In the genomic region with DNA sequence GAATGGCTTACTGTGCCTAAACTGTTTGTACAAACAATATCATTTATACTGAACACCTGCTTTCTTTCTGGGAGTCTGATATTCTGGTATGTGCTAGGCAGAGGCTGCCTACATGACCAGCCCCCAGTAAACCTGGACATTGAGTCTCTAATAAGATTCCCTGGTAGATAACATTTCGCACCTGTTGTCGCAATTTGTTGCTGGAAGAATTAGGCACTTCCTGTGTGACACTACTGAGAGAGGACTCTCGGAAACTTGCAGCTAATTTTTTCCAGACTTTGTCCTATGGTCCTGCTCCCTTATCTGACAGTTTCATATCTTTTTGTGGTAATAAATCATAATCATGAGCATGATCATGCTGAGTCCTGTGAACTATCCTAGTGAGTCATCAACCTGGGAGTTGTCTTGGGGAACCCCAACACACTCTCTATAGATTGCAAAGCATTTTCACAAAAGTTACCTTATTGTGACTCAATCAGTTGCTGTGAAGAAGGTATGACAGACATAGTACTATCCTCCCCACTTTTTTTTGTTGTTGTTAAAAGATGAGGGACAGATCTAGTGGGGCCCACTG, we compare ENCODE assay signal across 23 cellular contexts.
DNase-seq lines count a peak whose midpoint lies in the region; ATAC-seq, FAIRE-seq and TF ChIP-seq lines count a peak whose summit lies in the region.
"Had no signal": no experiment of that assay in that cellular context is flagged by ENCODE, and none has a peak within 500 bp of the region (broad histone marks: within the 10 kb centered on the region; RNA-seq: fewer than 3 reads in every experiment).

No MANE protein-coding gene starts in this region.

- H3K4me3 Mint-ChIP-seq in activated T-helper 17 cell treated with anti-CD3 and anti-CD28 coated beads, Interleukin-2, amount 50 U/mL, for 72 hours, result no peak overlapping the region
- H3K4me3 Mint-ChIP-seq: activated naive CD8-positive, alpha-beta T cell treated with anti-CD3 and anti-CD28 coated beads, Interleukin-2, amount 10 ng/mL, durations not matched to agents 7 days and 5 days; CD4-positive, CD25-positive, alpha-beta regulatory T cell; naive thymus-derived CD4-positive, alpha-beta T cell had no signal

- H2AFZ ChIP-seq in keratinocyte (ENCODE audit: control insufficient read depth, low read length), result no peak overlapping the region

- WGBS in right lobe of liver (ENCODE audit: insufficient coverage, low coverage, low lambda C conversion rate, missing lambda C conversion rate), result no CpG with 5 or more reads among the region's 3 CpGs

- H3K27ac Mint-ChIP-seq in activated T-helper 17 cell treated with anti-CD3 and anti-CD28 coated beads, Interleukin-2, amount 50 U/mL, for 72 hours, result no peak overlapping the region
- H3K27ac Mint-ChIP-seq: activated naive CD8-positive, alpha-beta T cell treated with anti-CD3 and anti-CD28 coated beads, Interleukin-2, amount 10 ng/mL, durations not matched to agents 7 days and 5 days; CD4-positive, CD25-positive, alpha-beta regulatory T cell; naive thymus-derived CD4-positive, alpha-beta T cell had no signal

- H3K27me3 ChIP-seq in keratinocyte (ENCODE audit: control insufficient read depth, extremely low read depth, insufficient read depth, low read length) (no peaks in the 10 kb centered on the region), right lobe of liver (no peaks in the 10 kb centered on the region)
- H3K27me3 ChIP-seq: body of pancreas, suprapubic skin, uterus had no signal

- DNase-seq in stimulated activated CD4-positive, alpha-beta T cell treated with anti-CD3 and anti-CD28 coated beads, Interleukin-1b, Interleukin-23, amount 100 ng/mL, for 48 hours, result peak; percentile 15
- DNase-seq in stimulated activated CD4-positive, alpha-beta T cell treated with anti-CD3 and anti-CD28 coated beads, Interleukin-12 subunit alpha, Interleukin-12 subunit beta, amount 100 ng/mL, for 4 hours, result no peak
- DNase-seq in keratinocyte (ENCODE audit: low read depth, low spot score) (no peak), right lobe of liver (no peak), D341Med (ENCODE audit: low spot score) (no peak)
- DNase-seq: activated naive CD8-positive, alpha-beta T cell treated with anti-CD3 and anti-CD28 coated beads, Interleukin-2, amount 10 ng/mL, durations not matched to agents 7 days and 5 days; activated T-cell treated with anti-CD3 and anti-CD28 coated beads, Interleukin-2, amount 50 U/mL, for 48 hours; CD4-positive, CD25-positive, alpha-beta regulatory T cell; mesenchymal stem cell; MV-4-11; naive thymus-derived CD4-positive, alpha-beta T cell; NCI-H1694; NCI-H2171 treated with DMSO at 0.1 percent for 48 hours; NCI-H526 treated with DMSO at 0.1 percent for 48 hours; stimulated activated CD8-positive, alpha-beta memory T cell treated with anti-CD3 and anti-CD28 coated beads, Interleukin-4, amount 100 ng/mL, for 48 hours; uterus; WERI-Rb-1 had no signal

- ATAC-seq in activated T-helper 17 cell treated with anti-CD3 and anti-CD28 coated beads, Interleukin-2, amount 50 U/mL, for 72 hours (replicated peaks), result peak; percentile 92
- ATAC-seq in right lobe of liver (no peak), HG02981 (IDR thresholded peaks at IDR 0.05; ENCODE audit: unreplicated experiment) (no peak)
- ATAC-seq: body of pancreas; naive thymus-derived CD4-positive, alpha-beta T cell had no signal

- H3K4me3 ChIP-seq in keratinocyte (ENCODE audit: control insufficient read depth in 2 of 3, extremely low read depth in 1 of 3, insufficient read depth in 2 of 3, low read depth in 1 of 3, low read length in 3 of 3) (no peak overlapping the region), right lobe of liver (no peak overlapping the region)
- H3K4me3 ChIP-seq: body of pancreas, SK-N-MC, suprapubic skin, uterus had no signal

- peaks cover 3% of the 10 kb centered on the region for H3K9me3 Mint-ChIP-seq in activated T-helper 17 cell treated with anti-CD3 and anti-CD28 coated beads, Interleukin-2, amount 50 U/mL, for 72 hours
- H3K9me3 Mint-ChIP-seq: activated naive CD8-positive, alpha-beta T cell treated with anti-CD3 and anti-CD28 coated beads, Interleukin-2, amount 10 ng/mL, durations not matched to agents 7 days and 5 days; CD4-positive, CD25-positive, alpha-beta regulatory T cell had no signal

- peak overlapping the region; percentile 49 for H3K4me2 ChIP-seq in keratinocyte (ENCODE audit: control insufficient read depth, extremely low read depth, insufficient read depth, low read depth, low read length)

- H3K4me1 ChIP-seq in keratinocyte (ENCODE audit: control insufficient read depth, extremely low read depth, insufficient read depth, low read length), result peaks cover 12% of the 10 kb centered on the region
- no peaks in the 10 kb centered on the region for H3K4me1 ChIP-seq in right lobe of liver
- H3K4me1 ChIP-seq: body of pancreas, uterus had no signal

- H3K9me1 ChIP-seq in keratinocyte (ENCODE audit: control insufficient read depth, extremely low read depth, insufficient read depth, low read length), result no peaks in the 10 kb centered on the region

- TF ChIP-seq POLR2A in right lobe of liver (IDR thresholded peaks at IDR 0.05), result no peak

- H3K27ac ChIP-seq in keratinocyte (ENCODE audit: control insufficient read depth, insufficient read depth, low read length) (no peak overlapping the region), right lobe of liver (no peak overlapping the region)
- H3K27ac ChIP-seq: body of pancreas, RWPE1, SK-N-MC, suprapubic skin, uterus, WERI-Rb-1 had no signal

- dilution Hi-C loops in keratinocyte (cut with MboI; ENCODE audit: extremely low pct_ligation_motif_present, low sequenced_read_pairs), result no loop called here

- no peak for FAIRE-seq in keratinocyte (lab: Jason Lieb, UNC)

- no peaks in the 10 kb centered on the region for H4K20me1 ChIP-seq in keratinocyte (ENCODE audit: control insufficient read depth, extremely low read depth, insufficient read depth, low read length)

- no peaks in the 10 kb centered on the region for H3K79me2 ChIP-seq in keratinocyte (ENCODE audit: control insufficient read depth, insufficient read depth, low read length)

- H3K9me3 ChIP-seq in keratinocyte (ENCODE audit: control insufficient read depth, low read depth, low read length), result no peaks in the 10 kb centered on the region
- H3K9me3 ChIP-seq in right lobe of liver, result no peaks in the 10 kb centered on the region
- H3K9me3 ChIP-seq: body of pancreas, suprapubic skin, uterus had no signal

- TF ChIP-seq CTCF in keratinocyte (optimal IDR thresholded peaks at IDR 0.05 in 1 of 3, IDR thresholded peaks at IDR 0.05 in 1 of 3, conservative IDR thresholded peaks at IDR 0.05 in 1 of 3; ENCODE audit: extremely low read depth in 1 of 3, insufficient read depth in 2 of 3, low read length in 3 of 3) (no peak), right lobe of liver (IDR thresholded peaks at IDR 0.05) (no peak)

- H3K9ac ChIP-seq in keratinocyte (ENCODE audit: control insufficient read depth, extremely low read depth, insufficient read depth, low read length), result no peak overlapping the region

- no peaks in the 10 kb centered on the region for H3K36me3 ChIP-seq in keratinocyte (ENCODE audit: control insufficient read depth in 2 of 2, extremely low read depth in 1 of 2, insufficient read depth in 2 of 2, low read length in 2 of 2)
- H3K36me3 ChIP-seq in right lobe of liver, result no peaks in the 10 kb centered on the region
- H3K36me3 ChIP-seq: suprapubic skin, uterus, WERI-Rb-1 had no signal

- H3K27me3 Mint-ChIP-seq in activated T-helper 17 cell treated with anti-CD3 and anti-CD28 coated beads, Interleukin-2, amount 50 U/mL, for 72 hours, result peaks cover 8% of the 10 kb centered on the region
- H3K27me3 Mint-ChIP-seq: activated naive CD8-positive, alpha-beta T cell treated with anti-CD3 and anti-CD28 coated beads, Interleukin-2, amount 10 ng/mL, durations not matched to agents 7 days and 5 days; CD4-positive, CD25-positive, alpha-beta regulatory T cell had no signal

- intact Hi-C loops in right lobe of liver (cut with DNase I), result no loop called here

- no peaks in the 10 kb centered on the region for H3K4me1 Mint-ChIP-seq in activated T-helper 17 cell treated with anti-CD3 and anti-CD28 coated beads, Interleukin-2, amount 50 U/mL, for 72 hours
- H3K4me1 Mint-ChIP-seq: activated naive CD8-positive, alpha-beta T cell treated with anti-CD3 and anti-CD28 coated beads, Interleukin-2, amount 10 ng/mL, durations not matched to agents 7 days and 5 days; CD4-positive, CD25-positive, alpha-beta regulatory T cell; naive thymus-derived CD4-positive, alpha-beta T cell had no signal

- no peaks in the 10 kb centered on the region for H3K36me3 Mint-ChIP-seq in activated T-helper 17 cell treated with anti-CD3 and anti-CD28 coated beads, Interleukin-2, amount 50 U/mL, for 72 hours (ENCODE audit: low read depth)
- H3K36me3 Mint-ChIP-seq: activated naive CD8-positive, alpha-beta T cell treated with anti-CD3 and anti-CD28 coated beads, Interleukin-2, amount 10 ng/mL, durations not matched to agents 7 days and 5 days; CD4-positive, CD25-positive, alpha-beta regulatory T cell had no signal
